8 cellular contexts compared by ENCODE assay signal in genomic region chr12:49201595-49202295, GRCh38. TPM values are rescaled to one million over a fixed set of nuclear protein-coding genes. Genes with fewer than 3 reads are reported as not detected.
DNase-seq lines count a peak whose midpoint lies in the region; ATAC-seq and TF ChIP-seq lines count a peak whose summit lies in the region.

No MANE protein-coding gene starts in this region.

- DNase-seq in G401 (ENCODE audit: low spot score), result peak; percentile 46
- peak; percentile 78 for DNase-seq in NCI-H2081 treated with DMSO at 0.1 percent for 48 hours (lab: John Stamatoyannopoulos, UW)
- DNase-seq in astrocyte of the hippocampus (ENCODE audit: low read depth, low spot score), result peak; percentile 76
- peak; percentile 64 for DNase-seq in islet precursor cell
- peak; percentile 41 for DNase-seq in stromal cell of bone marrow (ENCODE audit: low read depth)
- no peak for DNase-seq in GM10248 (ENCODE audit: extremely low spot score)
- DNase-seq in activated effector memory CD4-positive, alpha-beta T cell treated with Interleukin-2 at 50 U/mL for 16 hours, result no peak

- ATAC-seq in GM19397 (IDR thresholded peaks at IDR 0.05; ENCODE audit: unreplicated experiment), result no peak

- CTCF ChIA-PET in GM10248 (lab: Yijun Ruan, JAX), result interaction anchor here (1.4 to 2.0 kb wide), 3 partner anchors 71 to 114 kb away, joined by 3 to 5 read pairs (median 5); no protein-coding TSS in a partner anchor

- POLR2A ChIA-PET in GM10248 (lab: Yijun Ruan, JAX), result interaction anchor here (1.2 kb wide), 1 partner anchor 64 kb away, joined by 3 read pairs; the partner anchor contains the start of gene TUBA1C

- in situ Hi-C loops in G401 (cut with HindIII; ENCODE audit: low sequenced_read_pairs), result no loop called here

- TF ChIP-seq CTCF in GM10248 (IDR thresholded peaks at IDR 0.05; ENCODE audit: control extremely low read depth, extremely low read depth, low read depth, missing control alignments), result no peak

RNA-seq across cellular contexts. Expression of gene TUBA1A, which starts 12.9 kb away (rescaled TPM):
- total RNA-seq in G401 (2014; rRNA removed; shearing (Covaris generic)), result 446 and 521 TPM in 2 replicates

Comparison
In these comparisons a context has a peak if more than half of its experiments do, and no peak if none do; other contexts are left out.
1. DNase-seq: peak in G401 (single experiment), NCI-H2081 treated with DMSO at 0.1 percent for 48 hours (single experiment), astrocyte of the hippocampus (single experiment), islet precursor cell (single experiment) and stromal cell of bone marrow (single experiment); none in GM10248 (single experiment) and activated effector memory CD4-positive, alpha-beta T cell treated with Interleukin-2 at 50 U/mL for 16 hours (single experiment).